In the genomic region with DNA sequence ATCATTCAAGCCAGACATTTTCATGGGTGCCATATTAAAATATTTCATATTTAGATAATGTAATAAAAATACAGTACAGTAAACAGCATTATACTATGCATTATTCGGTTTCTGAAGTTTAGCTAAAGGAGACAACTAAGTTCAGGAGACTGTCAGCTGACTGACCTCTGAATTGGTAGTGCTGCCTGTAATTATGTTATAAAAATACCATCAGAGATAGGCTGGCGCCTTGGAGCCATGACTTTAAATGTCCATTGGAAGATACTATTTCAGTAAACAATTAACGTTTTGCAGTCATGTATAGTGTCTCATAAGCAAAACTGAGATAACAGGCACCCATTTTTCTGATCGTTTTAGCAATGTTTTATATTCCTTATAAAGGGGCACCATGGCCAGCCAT, we compare ENCODE assay signal across 21 cellular contexts. TPM values are rescaled to one million over a fixed set of nuclear protein-coding genes. Genes with fewer than 3 reads are reported as not detected.
DNase-seq lines count a peak whose midpoint lies in the region; ATAC-seq and TF ChIP-seq lines count a peak whose summit lies in the region.
"Had no signal": no experiment of that assay in that cellular context is flagged by ENCODE, and none has a peak within 500 bp of the region (broad histone marks: within the 10 kb centered on the region; RNA-seq: fewer than 3 reads in every experiment).

No MANE protein-coding gene starts in this region.

- H3K9me3 ChIP-seq in left ventricle myocardium inferior (replicated peaks) (no peaks in the 10 kb centered on the region), hepatocyte (ENCODE audit: low read depth) (no peaks in the 10 kb centered on the region), breast epithelium (no peaks in the 10 kb centered on the region)
- H3K9me3 ChIP-seq: BLaER1 had no signal

- intact Hi-C loops in Right ventricle myocardium superior (cut with DNase I), result no loop called here
- intact Hi-C loops in Right ventricle myocardium inferior (cut with DNase I), result no loop called here
- intact Hi-C loops in left ventricle myocardium inferior (cut with micrococcal nuclease), result no loop called here
- intact Hi-C loops in breast epithelium (cut with DNase I; ENCODE audit: low total_unique reads), result no loop called here

- H3K36me3 ChIP-seq in left ventricle myocardium inferior, result peaks cover 19% of the 10 kb centered on the region
- no peaks in the 10 kb centered on the region for H3K36me3 ChIP-seq in hepatocyte (replicated peaks; ENCODE audit: insufficient read depth, low read depth)
- H3K36me3 ChIP-seq in breast epithelium, result no peaks in the 10 kb centered on the region

- H4K20me1 ChIP-seq in hepatocyte (ENCODE audit: insufficient read depth, poor library complexity, severe bottlenecking), result no peaks in the 10 kb centered on the region
- H4K20me1 ChIP-seq: BLaER1 had no signal

- no peaks in the 10 kb centered on the region for H3K79me2 ChIP-seq in hepatocyte

- DNase-seq in Right ventricle myocardium superior (no peak), Right ventricle myocardium inferior (ENCODE audit: missing footprints) (no peak), left ventricle myocardium inferior (no peak), hepatocyte (ENCODE audit: low spot score) (no peak), breast epithelium (ENCODE audit: low spot score in 2 of 2) (no peak)
- DNase-seq in stimulated activated naive B cell treated with anti-CD40 and anti-IgM and Interleukin-4, amounts not matched to agents 10 μg/mL and 1 μg/mL and 100 μg/mL, for 72 hours, result no peak
- DNase-seq: Calu3; CD4-positive, alpha-beta memory T cell; DMS53; DND-41; EL; GOT3; H7; HFFc6; IMR-90 had no signal

- H3K4me2 ChIP-seq in hepatocyte, result no peak overlapping the region
- H3K4me2 ChIP-seq: BLaER1 had no signal

- no peak overlapping the region for H3K4me3 ChIP-seq in left ventricle myocardium inferior
- H3K4me3 ChIP-seq in hepatocyte, result no peak overlapping the region
- H3K4me3 ChIP-seq in breast epithelium, result no peak overlapping the region
- H3K4me3 ChIP-seq: BLaER1, GM12878 had no signal

- H3K27ac Mint-ChIP-seq in stimulated activated naive B cell treated with anti-CD40 and anti-IgM and Interleukin-4, amounts not matched to agents 10 μg/mL and 1 μg/mL and 100 μg/mL, for 72 hours, result no peak overlapping the region
- H3K27ac Mint-ChIP-seq: CD14-positive monocyte; CD4-positive, alpha-beta memory T cell; HFFc6 had no signal

- TF ChIP-seq CTCF in left ventricle myocardium inferior (IDR thresholded peaks at IDR 0.05; ENCODE audit: borderline replicate concordance) (no peak), hepatocyte (IDR thresholded peaks at IDR 0.05; ENCODE audit: poor library complexity) (no peak), breast epithelium (IDR thresholded peaks at IDR 0.05) (no peak)

- H3K27me3 ChIP-seq in left ventricle myocardium inferior (ENCODE audit: low read depth) (no peaks in the 10 kb centered on the region), hepatocyte (no peaks in the 10 kb centered on the region), breast epithelium (no peaks in the 10 kb centered on the region)
- H3K27me3 ChIP-seq: BLaER1 had no signal

- 41% methylated on average over 4 of the region's 4 CpGs for WGBS in hepatocyte (ENCODE audit: low lambda C conversion rate, missing lambda C conversion rate)

- H3K4me1 ChIP-seq in left ventricle myocardium inferior, result peaks cover 42% of the 10 kb centered on the region
- H3K4me1 ChIP-seq in hepatocyte (ENCODE audit: insufficient read depth), result no peaks in the 10 kb centered on the region
- peaks cover 0 to 7% of the 10 kb centered on the region in 2 donors for H3K4me1 ChIP-seq in breast epithelium

- H3K27me3 Mint-ChIP-seq in stimulated activated naive B cell treated with anti-CD40 and anti-IgM and Interleukin-4, amounts not matched to agents 10 μg/mL and 1 μg/mL and 100 μg/mL, for 72 hours, result no peaks in the 10 kb centered on the region
- H3K27me3 Mint-ChIP-seq: CD4-positive, alpha-beta memory T cell had no signal

- no peak overlapping the region for H3K4me3 Mint-ChIP-seq in stimulated activated naive B cell treated with anti-CD40 and anti-IgM and Interleukin-4, amounts not matched to agents 10 μg/mL and 1 μg/mL and 100 μg/mL, for 72 hours
- H3K4me3 Mint-ChIP-seq: CD14-positive monocyte; CD4-positive, alpha-beta memory T cell; HFFc6 had no signal

- H3K4me1 Mint-ChIP-seq in stimulated activated naive B cell treated with anti-CD40 and anti-IgM and Interleukin-4, amounts not matched to agents 10 μg/mL and 1 μg/mL and 100 μg/mL, for 72 hours, result peaks cover 2% of the 10 kb centered on the region in 2 donors

- H3K27ac ChIP-seq in left ventricle myocardium inferior (replicated peaks) (peak overlapping the region; percentile 82), hepatocyte (peak overlapping the region; percentile 33), breast epithelium (no peak overlapping the region)
- H3K27ac ChIP-seq: 22Rv1, BLaER1 had no signal

- no peaks in the 10 kb centered on the region for H3K9me3 Mint-ChIP-seq in stimulated activated naive B cell treated with anti-CD40 and anti-IgM and Interleukin-4, amounts not matched to agents 10 μg/mL and 1 μg/mL and 100 μg/mL, for 72 hours
- H3K9me3 Mint-ChIP-seq: CD14-positive monocyte; CD4-positive, alpha-beta memory T cell; HFFc6 had no signal

- ATAC-seq in Right ventricle myocardium superior (ENCODE audit: poor library complexity) (peak; percentile 53), Right ventricle myocardium inferior (no peak), HG02642 (IDR thresholded peaks at IDR 0.05; ENCODE audit: poor library complexity, unreplicated experiment) (no peak)
- ATAC-seq in stimulated activated naive B cell treated with anti-CD40 and anti-IgM and Interleukin-4, amounts not matched to agents 10 μg/mL and 1 μg/mL and 100 μg/mL, for 72 hours (replicated peaks), result no peak
- ATAC-seq: GM12878, HCT116 had no signal

- H3K9me2 ChIP-seq in hepatocyte (replicated peaks; ENCODE audit: insufficient read depth), result no peaks in the 10 kb centered on the region

- peaks cover 18 to 22% of the 10 kb centered on the region in 2 donors for H3K36me3 Mint-ChIP-seq in stimulated activated naive B cell treated with anti-CD40 and anti-IgM and Interleukin-4, amounts not matched to agents 10 μg/mL and 1 μg/mL and 100 μg/mL, for 72 hours

- no peak overlapping the region for H2AFZ ChIP-seq in hepatocyte

- no peak for TF ChIP-seq POLR2A in breast epithelium (IDR thresholded peaks at IDR 0.05)

RNA-seq across cellular contexts. Expression of gene RAB29, which starts 11.3 kb away (rescaled TPM):
- total RNA-seq in Right ventricle myocardium superior (15.0 TPM), Right ventricle myocardium inferior (16.6 TPM), left ventricle myocardium inferior (13.7 TPM), hepatocyte (45.4 and 47.5 TPM in 2 replicates), breast epithelium (10 to 100 TPM; 22.4 to 30.3 (median 23.9) TPM)
- polyA plus RNA-seq in hepatocyte, result 33.3 and 33.8 TPM in 2 replicates

RNA-seq across cellular contexts. Expression of gene SLC41A1, which starts 26.4 kb away (rescaled TPM):
- total RNA-seq in Right ventricle myocardium superior, result 465 TPM
- total RNA-seq in Right ventricle myocardium inferior, result 458 TPM
- 486 TPM for total RNA-seq in left ventricle myocardium inferior
- 10.4 and 16.8 TPM in 2 replicates for total RNA-seq in hepatocyte
- 13.8 and 15.3 TPM in 2 replicates for polyA plus RNA-seq in hepatocyte
- total RNA-seq in breast epithelium, result 10 to 100 TPM; 13.9 to 18.0 (median 16.8) TPM

RNA-seq across cellular contexts. Expression of gene NUCKS1, which starts 36.6 kb away (rescaled TPM):
- total RNA-seq in Right ventricle myocardium superior (196 TPM), Right ventricle myocardium inferior (185 TPM), left ventricle myocardium inferior (217 TPM), hepatocyte (135 and 143 TPM in 2 replicates), breast epithelium (100 to 1,000 TPM in 1 of 3 donors, 10 to 100 TPM in 2; 80.6 to 188 (median 86.9) TPM)
- polyA plus RNA-seq in hepatocyte, result 24.7 and 28.4 TPM in 2 replicates

Comparison
In these comparisons a context has a peak if more than half of its experiments do, and no peak if none do; other contexts are left out.
1. H3K27ac ChIP-seq: peak in left ventricle myocardium inferior (single experiment) and hepatocyte (single experiment); none in breast epithelium (0 of 2).
2. RNA of gene SLC41A1, which starts 26.4 kb away (total RNA-seq): 486 TPM in left ventricle myocardium inferior (single experiment), 465 TPM in Right ventricle myocardium superior (single experiment) and 458 TPM in Right ventricle myocardium inferior (single experiment); 13.9 to 18.0 TPM in breast epithelium and 10.4 to 16.8 TPM in hepatocyte; every median in the first group is over 10 times any median in the second.